In the genomic region with DNA sequence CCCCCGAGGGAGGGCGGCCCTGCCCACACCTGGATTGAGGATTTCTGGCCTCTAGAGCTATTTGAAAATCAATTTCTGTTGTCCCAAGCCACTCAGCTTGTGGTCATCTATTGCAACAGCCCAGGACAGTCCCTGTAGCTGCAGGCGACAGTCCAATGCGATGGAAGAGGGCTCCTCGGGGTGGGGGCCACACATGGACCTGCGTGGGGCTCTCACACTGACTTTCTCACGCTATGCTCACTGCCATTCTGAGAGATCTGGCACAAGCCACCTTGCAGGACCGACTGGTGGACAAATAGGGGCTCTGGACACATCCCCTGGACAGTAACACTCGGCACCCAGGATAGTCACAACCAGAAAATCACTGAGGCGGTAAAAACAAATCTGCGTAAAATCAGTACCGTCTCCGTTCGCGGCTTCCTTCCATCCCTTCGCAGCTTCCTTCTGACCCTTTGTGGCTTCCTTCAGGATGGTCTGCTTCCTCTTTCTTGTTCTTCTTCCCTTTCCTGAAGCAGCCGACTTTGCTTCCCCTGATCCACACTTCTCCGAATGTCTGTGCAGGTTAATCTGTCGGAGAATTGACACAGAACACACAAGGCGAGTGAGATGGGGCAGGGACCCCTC, we compare ENCODE assay signal across 1 cellular context.
A peak's percentile ranks its signal among the peaks of the same experiment; 100 is the strongest.
TF ChIP-seq lines count a peak whose summit lies in the region.

No MANE protein-coding gene starts in this region.

TF ChIP-seq in GM12878, 131 proteins besides CTCF, POLR2A, EP300 and RAD21 (continued from another document):
- TF ChIP-seq HSF1 (IDR thresholded peaks at IDR 0.05; ENCODE audit: low read depth, low read length) (no peak), SMARCA5 (IDR thresholded peaks at IDR 0.05) (no peak), EGR1 (IDR thresholded peaks at IDR 0.05; ENCODE audit: borderline replicate concordance in 1 of 2, low read depth in 2 of 2, low read length in 2 of 2) (peak in 1 of 2 experiments; percentile 41; a peak in 1 of 3 replicates), IKZF2 (IDR thresholded peaks at IDR 0.05) (peak in 1 of 2 experiments; percentile 45; a peak in 1 of 4 replicates), ETV6 (conservative IDR thresholded peaks at IDR 0.05 in 1 of 2, IDR thresholded peaks at IDR 0.05 in 1 of 2; ENCODE audit: borderline replicate concordance in 1 of 2, low read depth in 1 of 2) (peak in 1 of 2 experiments; percentile 95; a peak in 2 of 4 replicates)
- TF ChIP-seq, protein P1, sequence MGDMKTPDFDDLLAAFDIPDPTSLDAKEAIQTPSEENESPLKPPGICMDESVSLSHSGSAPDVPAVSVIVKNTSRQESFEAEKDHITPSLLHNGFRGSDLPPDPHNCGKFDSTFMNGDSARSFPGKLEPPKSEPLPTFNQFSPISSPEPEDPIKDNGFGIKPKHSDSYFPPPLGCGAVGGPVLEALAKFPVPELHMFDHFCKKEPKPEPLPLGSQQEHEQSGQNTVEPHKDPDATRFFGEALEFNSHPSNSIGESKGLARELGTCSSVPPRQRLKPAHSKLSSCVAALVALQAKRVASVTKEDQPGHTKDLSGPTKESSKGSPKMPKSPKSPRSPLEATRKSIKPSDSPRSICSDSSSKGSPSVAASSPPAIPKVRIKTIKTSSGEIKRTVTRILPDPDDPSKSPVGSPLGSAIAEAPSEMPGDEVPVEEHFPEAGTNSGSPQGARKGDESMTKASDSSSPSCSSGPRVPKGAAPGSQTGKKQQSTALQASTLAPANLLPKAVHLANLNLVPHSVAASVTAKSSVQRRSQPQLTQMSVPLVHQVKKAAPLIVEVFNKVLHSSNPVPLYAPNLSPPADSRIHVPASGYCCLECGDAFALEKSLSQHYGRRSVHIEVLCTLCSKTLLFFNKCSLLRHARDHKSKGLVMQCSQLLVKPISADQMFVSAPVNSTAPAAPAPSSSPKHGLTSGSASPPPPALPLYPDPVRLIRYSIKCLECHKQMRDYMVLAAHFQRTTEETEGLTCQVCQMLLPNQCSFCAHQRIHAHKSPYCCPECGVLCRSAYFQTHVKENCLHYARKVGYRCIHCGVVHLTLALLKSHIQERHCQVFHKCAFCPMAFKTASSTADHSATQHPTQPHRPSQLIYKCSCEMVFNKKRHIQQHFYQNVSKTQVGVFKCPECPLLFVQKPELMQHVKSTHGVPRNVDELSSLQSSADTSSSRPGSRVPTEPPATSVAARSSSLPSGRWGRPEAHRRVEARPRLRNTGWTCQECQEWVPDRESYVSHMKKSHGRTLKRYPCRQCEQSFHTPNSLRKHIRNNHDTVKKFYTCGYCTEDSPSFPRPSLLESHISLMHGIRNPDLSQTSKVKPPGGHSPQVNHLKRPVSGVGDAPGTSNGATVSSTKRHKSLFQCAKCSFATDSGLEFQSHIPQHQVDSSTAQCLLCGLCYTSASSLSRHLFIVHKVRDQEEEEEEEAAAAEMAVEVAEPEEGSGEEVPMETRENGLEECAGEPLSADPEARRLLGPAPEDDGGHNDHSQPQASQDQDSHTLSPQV (IDR thresholded peaks at IDR 0.05): no peak
